1 cellular context compared by ENCODE assay signal in the genomic region with DNA sequence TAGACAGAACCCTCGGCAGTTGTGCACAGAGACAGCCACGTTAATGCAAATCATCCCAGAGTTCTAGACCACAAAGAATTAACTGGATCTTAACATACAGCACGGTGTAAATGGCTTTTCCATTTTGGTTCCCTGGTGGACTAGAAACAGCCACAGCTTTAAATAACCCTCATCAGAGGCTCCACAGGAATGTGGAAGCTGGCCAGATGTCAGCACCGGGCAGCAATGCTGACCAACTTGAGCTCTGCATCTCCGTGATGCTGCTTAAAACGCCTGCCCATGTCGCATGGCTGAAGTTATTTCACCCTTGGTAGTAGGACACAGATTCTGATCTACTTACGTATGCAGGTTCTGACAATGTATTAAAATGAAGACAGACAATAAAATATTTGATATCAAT.
TF ChIP-seq lines count a peak whose summit lies in the region.

No MANE protein-coding gene starts in this region.

TF ChIP-seq in SK-N-SH, 30 proteins besides CTCF, POLR2A, EP300 and RAD21 (continued from another document):
- TF ChIP-seq GABPA (IDR thresholded peaks at IDR 0.05; ENCODE audit: low read depth), result no peak
- TF ChIP-seq JUND (IDR thresholded peaks at IDR 0.05), result no peak
- TF ChIP-seq, protein P1, sequence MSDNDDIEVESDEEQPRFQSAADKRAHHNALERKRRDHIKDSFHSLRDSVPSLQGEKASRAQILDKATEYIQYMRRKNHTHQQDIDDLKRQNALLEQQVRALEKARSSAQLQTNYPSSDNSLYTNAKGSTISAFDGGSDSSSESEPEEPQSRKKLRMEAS (IDR thresholded peaks at IDR 0.05; ENCODE audit: low read depth), result no peak
- TF ChIP-seq MXI1 (IDR thresholded peaks at IDR 0.05; ENCODE audit: low read depth, low read length), result no peak
- no peak for TF ChIP-seq SMC3 (IDR thresholded peaks at IDR 0.05; ENCODE audit: low read depth, low read length)
- TF ChIP-seq, protein P2, sequence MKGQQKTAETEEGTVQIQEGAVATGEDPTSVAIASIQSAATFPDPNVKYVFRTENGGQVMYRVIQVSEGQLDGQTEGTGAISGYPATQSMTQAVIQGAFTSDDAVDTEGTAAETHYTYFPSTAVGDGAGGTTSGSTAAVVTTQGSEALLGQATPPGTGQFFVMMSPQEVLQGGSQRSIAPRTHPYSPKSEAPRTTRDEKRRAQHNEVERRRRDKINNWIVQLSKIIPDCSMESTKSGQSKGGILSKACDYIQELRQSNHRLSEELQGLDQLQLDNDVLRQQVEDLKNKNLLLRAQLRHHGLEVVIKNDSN (IDR thresholded peaks at IDR 0.05; ENCODE audit: borderline replicate concordance, low read depth), result no peak
- no peak for TF ChIP-seq FOXJ3 (CRISPR knock-in tag; IDR thresholded peaks at IDR 0.05)
- TF ChIP-seq YY1 (IDR thresholded peaks at IDR 0.05; ENCODE audit: low read depth), result no peak
